Comparison of ENCODE assay signal across 1 cellular context in the genomic region with DNA sequence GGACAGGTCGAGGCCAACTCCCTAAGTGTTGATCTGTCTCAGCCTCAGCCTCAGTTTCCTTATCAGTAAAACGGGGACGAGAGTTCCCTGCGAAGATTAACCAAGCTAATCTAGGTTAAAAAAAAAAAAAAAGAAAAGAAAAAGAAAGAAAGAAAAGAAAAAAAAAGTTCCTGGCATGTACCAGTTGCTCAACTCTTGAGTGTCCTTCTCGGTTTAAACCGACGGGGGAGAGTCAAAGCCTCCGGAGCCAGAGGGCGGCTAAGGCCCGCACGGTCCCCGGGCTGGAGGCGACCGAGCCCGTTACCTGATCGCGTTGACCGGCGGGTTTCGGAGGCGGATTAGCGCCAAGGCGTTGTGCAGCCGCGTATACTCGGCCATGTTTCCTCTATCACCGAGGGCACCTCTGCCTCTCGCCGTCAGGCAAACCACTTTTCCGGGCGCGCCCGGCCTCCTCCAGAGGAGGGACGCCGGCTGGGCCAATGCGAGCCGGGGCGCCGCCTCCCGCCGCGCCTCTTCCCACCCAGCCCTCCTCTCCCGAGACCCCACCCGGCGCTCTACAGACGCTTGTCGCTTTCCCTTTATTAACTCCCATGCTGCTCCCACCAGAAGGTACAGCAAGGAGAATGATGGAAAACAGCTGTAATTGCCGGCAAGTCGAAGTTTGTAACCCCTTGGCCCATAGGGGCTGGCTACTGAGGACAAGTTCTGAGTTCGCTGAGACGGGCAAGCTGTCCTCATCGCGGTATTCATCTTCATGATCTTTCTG.
TF ChIP-seq lines count a peak whose summit lies in the region.

A gene (minus strand): TSS at position 405 of the 766 bp plus-strand sequence. CDS start 27 bp downstream, at position 378.

TF ChIP-seq in K562, 482 proteins besides CTCF, POLR2A, EP300 and RAD21 (continued from another document and continues in another):
- TF ChIP-seq, protein P1, sequence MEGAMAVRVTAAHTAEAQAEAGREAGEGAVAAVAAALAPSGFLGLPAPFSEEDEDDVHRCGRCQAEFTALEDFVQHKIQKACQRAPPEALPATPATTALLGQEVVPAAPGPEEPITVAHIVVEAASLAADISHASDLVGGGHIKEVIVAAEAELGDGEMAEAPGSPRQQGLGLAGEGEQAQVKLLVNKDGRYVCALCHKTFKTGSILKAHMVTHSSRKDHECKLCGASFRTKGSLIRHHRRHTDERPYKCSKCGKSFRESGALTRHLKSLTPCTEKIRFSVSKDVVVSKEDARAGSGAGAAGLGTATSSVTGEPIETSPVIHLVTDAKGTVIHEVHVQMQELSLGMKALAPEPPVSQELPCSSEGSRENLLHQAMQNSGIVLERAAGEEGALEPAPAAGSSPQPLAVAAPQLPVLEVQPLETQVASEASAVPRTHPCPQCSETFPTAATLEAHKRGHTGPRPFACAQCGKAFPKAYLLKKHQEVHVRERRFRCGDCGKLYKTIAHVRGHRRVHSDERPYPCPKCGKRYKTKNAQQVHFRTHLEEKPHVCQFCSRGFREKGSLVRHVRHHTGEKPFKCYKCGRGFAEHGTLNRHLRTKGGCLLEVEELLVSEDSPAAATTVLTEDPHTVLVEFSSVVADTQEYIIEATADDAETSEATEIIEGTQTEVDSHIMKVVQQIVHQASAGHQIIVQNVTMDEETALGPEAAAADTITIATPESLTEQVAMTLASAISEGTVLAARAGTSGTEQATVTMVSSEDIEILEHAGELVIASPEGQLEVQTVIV (CRISPR knock-in tag; IDR thresholded peaks at IDR 0.05; ENCODE audit: borderline replicate concordance), result no peak
- TF ChIP-seq RBBP5 (IDR thresholded peaks at IDR 0.05; ENCODE audit: borderline replicate concordance, insufficient read depth, low read length, poor library complexity, severe bottlenecking) (peak; percentile 71), ZNF3 (CRISPR knock-in tag; IDR thresholded peaks at IDR 0.05) (no peak), HCFC1 (IDR thresholded peaks at IDR 0.05; ENCODE audit: low read depth, low read length) (no peak), ZNF12 (CRISPR knock-in tag; IDR thresholded peaks at IDR 0.05) (no peak), STAT5A (IDR thresholded peaks at IDR 0.05; ENCODE audit: borderline replicate concordance, low read length) (no peak), FOXA1 (IDR thresholded peaks at IDR 0.05; ENCODE audit: borderline replicate concordance) (no peak), ZNF197 (CRISPR knock-in tag; IDR thresholded peaks at IDR 0.05; ENCODE audit: low read depth) (no peak), HDAC1 (IDR thresholded peaks at IDR 0.05) (no peak), POLR2AphosphoS2 (IDR thresholded peaks at IDR 0.05; ENCODE audit: low read length) (no peak), KLF10 (CRISPR knock-in tag; IDR thresholded peaks at IDR 0.05) (no peak), GTF2E2 (tag; IDR thresholded peaks at IDR 0.05) (peak; percentile 76; the same call in 1 of the 2 replicates), CBX8 (IDR thresholded peaks at IDR 0.05; ENCODE audit: borderline replicate concordance, extremely low read depth, low read depth, low read length, poor library complexity, severe bottlenecking) (no peak), ELF2 (CRISPR knock-in tag; IDR thresholded peaks at IDR 0.05) (0 out of 2 replicates have a peak, but pooled peaks have one; percentile 41), RBM34 (IDR thresholded peaks at IDR 0.05; ENCODE audit: borderline replicate concordance, insufficient read depth, low read length) (no peak), BRD9 (IDR thresholded peaks at IDR 0.05; ENCODE audit: low read depth, partially characterized antibody) (peak; percentile 60), ZNF282 (CRISPR knock-in tag; IDR thresholded peaks at IDR 0.05) (no peak), TEAD1 (CRISPR knock-in tag; IDR thresholded peaks at IDR 0.05) (no peak), RUNX1 (IDR thresholded peaks at IDR 0.05; ENCODE audit: low read depth) (no peak), KAT2B (IDR thresholded peaks at IDR 0.05; ENCODE audit: low read depth, low read length) (no peak), EGR1 (conservative IDR thresholded peaks at IDR 0.05) (no peak), YBX1 (IDR thresholded peaks at IDR 0.05) (no peak), ZNF586 (CRISPR knock-in tag; conservative IDR thresholded peaks at IDR 0.05) (no peak), SETDB1 (IDR thresholded peaks at IDR 0.05; ENCODE audit: low read length) (no peak), ZNF644 (tag; IDR thresholded peaks at IDR 0.05; ENCODE audit: low read depth) (no peak), DMBX1 (CRISPR knock-in tag; IDR thresholded peaks at IDR 0.05; ENCODE audit: borderline replicate concordance) (no peak; the same call in 1 of the 2 replicates), FOXJ2 (tag; IDR thresholded peaks at IDR 0.05) (no peak), KLF6 (CRISPR knock-in tag; IDR thresholded peaks at IDR 0.05; ENCODE audit: borderline replicate concordance) (no peak), DNMT1 (IDR thresholded peaks at IDR 0.05) (no peak), NFE2 (IDR thresholded peaks at IDR 0.05; ENCODE audit: low read depth) (no peak), RNF2 (IDR thresholded peaks at IDR 0.05) (no peak), GATAD2A (IDR thresholded peaks at IDR 0.05) (0 out of 2 replicates have a peak, but pooled peaks have one; percentile 43), PTRF (tag; IDR thresholded peaks at IDR 0.05) (no peak)
- TF ChIP-seq, protein P2, sequence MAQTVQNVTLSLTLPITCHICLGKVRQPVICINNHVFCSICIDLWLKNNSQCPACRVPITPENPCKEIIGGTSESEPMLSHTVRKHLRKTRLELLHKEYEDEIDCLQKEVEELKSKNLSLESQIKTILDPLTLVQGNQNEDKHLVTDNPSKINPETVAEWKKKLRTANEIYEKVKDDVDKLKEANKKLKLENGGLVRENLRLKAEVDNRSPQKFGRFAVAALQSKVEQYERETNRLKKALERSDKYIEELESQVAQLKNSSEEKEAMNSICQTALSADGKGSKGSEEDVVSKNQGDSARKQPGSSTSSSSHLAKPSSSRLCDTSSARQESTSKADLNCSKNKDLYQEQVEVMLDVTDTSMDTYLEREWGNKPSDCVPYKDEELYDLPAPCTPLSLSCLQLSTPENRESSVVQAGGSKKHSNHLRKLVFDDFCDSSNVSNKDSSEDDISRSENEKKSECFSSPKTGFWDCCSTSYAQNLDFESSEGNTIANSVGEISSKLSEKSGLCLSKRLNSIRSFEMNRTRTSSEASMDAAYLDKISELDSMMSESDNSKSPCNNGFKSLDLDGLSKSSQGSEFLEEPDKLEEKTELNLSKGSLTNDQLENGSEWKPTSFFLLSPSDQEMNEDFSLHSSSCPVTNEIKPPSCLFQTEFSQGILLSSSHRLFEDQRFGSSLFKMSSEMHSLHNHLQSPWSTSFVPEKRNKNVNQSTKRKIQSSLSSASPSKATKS (CRISPR knock-in tag; IDR thresholded peaks at IDR 0.05), result no peak
- TF ChIP-seq, protein P3, sequence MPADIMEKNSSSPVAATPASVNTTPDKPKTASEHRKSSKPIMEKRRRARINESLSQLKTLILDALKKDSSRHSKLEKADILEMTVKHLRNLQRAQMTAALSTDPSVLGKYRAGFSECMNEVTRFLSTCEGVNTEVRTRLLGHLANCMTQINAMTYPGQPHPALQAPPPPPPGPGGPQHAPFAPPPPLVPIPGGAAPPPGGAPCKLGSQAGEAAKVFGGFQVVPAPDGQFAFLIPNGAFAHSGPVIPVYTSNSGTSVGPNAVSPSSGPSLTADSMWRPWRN (IDR thresholded peaks at IDR 0.05; ENCODE audit: low read depth), result no peak
- TF ChIP-seq, protein P4, sequence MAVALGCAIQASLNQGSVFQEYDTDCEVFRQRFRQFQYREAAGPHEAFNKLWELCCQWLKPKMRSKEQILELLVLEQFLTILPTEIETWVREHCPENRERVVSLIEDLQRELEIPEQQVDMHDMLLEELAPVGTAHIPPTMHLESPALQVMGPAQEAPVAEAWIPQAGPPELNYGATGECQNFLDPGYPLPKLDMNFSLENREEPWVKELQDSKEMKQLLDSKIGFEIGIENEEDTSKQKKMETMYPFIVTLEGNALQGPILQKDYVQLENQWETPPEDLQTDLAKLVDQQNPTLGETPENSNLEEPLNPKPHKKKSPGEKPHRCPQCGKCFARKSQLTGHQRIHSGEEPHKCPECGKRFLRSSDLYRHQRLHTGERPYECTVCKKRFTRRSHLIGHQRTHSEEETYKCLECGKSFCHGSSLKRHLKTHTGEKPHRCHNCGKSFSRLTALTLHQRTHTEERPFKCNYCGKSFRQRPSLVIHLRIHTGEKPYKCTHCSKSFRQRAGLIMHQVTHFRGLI (CRISPR knock-in tag; IDR thresholded peaks at IDR 0.05), result no peak
- TF ChIP-seq, protein P5, sequence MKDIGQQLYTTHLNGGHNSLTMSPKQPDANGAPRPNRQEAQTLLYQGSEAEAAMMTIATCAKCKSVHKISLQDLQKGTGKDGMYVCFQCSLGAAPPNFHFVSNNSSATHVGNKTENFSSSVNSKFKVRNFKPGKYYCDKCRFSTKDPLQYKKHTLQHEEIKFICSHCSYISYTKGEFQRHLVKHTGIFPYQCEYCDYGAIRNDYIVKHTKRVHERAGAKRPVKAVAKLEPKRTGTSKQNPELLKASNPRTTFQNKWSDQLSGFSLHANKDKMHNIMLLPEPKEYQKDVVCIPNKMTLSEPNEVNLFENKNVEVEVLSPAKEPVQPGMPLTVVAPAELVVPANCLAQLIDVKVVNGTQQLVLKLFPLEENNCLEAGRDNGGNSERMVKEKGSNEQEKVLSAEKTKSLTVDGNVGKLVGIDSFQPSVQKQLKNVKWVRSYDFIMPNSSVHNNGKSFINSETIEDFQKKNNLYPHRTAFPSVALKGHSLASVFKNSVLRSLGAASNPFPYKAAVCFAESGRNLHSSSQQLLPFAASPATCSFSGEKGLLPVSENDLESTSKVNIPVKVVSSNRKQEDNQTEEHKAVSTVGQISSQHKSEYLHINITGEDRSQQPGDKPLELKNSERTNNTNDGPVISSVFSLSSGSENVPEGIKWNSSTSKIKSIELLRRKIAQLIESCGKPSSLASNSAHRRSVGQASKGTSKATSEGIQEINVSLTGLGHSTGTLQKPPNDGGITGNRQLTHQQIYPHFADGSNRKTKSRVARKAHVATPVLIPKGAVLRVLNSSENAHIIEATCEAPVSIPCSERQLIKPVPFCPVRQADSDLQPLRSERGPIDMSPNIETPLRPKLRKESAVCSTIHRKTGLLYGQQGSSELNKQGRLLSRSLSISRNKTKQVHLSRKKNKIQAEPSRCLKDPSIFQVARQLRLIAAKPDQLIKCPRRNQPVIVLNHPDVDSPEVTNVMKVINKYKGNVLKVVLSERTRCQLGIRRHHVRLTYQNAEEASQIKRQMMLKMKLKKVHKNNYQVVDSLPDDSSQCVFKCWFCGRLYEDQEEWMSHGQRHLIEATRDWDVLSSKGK (CRISPR knock-in tag; IDR thresholded peaks at IDR 0.05), result no peak
- TF ChIP-seq, protein P6, sequence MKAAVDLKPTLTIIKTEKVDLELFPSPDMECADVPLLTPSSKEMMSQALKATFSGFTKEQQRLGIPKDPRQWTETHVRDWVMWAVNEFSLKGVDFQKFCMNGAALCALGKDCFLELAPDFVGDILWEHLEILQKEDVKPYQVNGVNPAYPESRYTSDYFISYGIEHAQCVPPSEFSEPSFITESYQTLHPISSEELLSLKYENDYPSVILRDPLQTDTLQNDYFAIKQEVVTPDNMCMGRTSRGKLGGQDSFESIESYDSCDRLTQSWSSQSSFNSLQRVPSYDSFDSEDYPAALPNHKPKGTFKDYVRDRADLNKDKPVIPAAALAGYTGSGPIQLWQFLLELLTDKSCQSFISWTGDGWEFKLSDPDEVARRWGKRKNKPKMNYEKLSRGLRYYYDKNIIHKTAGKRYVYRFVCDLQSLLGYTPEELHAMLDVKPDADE (conservative IDR thresholded peaks at IDR 0.05; ENCODE audit: control insufficient read depth, low read depth, low read length), result no peak
- TF ChIP-seq, protein P7, sequence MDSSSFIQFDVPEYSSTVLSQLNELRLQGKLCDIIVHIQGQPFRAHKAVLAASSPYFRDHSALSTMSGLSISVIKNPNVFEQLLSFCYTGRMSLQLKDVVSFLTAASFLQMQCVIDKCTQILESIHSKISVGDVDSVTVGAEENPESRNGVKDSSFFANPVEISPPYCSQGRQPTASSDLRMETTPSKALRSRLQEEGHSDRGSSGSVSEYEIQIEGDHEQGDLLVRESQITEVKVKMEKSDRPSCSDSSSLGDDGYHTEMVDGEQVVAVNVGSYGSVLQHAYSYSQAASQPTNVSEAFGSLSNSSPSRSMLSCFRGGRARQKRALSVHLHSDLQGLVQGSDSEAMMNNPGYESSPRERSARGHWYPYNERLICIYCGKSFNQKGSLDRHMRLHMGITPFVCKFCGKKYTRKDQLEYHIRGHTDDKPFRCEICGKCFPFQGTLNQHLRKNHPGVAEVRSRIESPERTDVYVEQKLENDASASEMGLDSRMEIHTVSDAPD (CRISPR knock-in tag; IDR thresholded peaks at IDR 0.05), result no peak
- TF ChIP-seq, protein P8, sequence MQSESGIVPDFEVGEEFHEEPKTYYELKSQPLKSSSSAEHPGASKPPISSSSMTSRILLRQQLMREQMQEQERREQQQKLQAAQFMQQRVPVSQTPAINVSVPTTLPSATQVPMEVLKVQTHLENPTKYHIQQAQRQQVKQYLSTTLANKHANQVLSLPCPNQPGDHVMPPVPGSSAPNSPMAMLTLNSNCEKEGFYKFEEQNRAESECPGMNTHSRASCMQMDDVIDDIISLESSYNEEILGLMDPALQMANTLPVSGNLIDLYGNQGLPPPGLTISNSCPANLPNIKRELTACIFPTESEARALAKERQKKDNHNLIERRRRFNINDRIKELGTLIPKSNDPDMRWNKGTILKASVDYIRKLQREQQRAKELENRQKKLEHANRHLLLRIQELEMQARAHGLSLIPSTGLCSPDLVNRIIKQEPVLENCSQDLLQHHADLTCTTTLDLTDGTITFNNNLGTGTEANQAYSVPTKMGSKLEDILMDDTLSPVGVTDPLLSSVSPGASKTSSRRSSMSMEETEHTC (IDR thresholded peaks at IDR 0.05), result no peak
- TF ChIP-seq, protein P9, sequence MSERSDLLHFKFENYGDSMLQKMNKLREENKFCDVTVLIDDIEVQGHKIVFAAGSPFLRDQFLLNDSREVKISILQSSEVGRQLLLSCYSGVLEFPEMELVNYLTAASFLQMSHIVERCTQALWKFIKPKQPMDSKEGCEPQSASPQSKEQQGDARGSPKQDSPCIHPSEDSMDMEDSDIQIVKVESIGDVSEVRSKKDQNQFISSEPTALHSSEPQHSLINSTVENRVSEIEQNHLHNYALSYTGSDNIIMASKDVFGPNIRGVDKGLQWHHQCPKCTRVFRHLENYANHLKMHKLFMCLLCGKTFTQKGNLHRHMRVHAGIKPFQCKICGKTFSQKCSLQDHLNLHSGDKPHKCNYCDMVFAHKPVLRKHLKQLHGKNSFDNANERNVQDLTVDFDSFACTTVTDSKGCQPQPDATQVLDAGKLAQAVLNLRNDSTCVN (CRISPR knock-in tag; IDR thresholded peaks at IDR 0.05), result no peak
- TF ChIP-seq, protein P10, sequence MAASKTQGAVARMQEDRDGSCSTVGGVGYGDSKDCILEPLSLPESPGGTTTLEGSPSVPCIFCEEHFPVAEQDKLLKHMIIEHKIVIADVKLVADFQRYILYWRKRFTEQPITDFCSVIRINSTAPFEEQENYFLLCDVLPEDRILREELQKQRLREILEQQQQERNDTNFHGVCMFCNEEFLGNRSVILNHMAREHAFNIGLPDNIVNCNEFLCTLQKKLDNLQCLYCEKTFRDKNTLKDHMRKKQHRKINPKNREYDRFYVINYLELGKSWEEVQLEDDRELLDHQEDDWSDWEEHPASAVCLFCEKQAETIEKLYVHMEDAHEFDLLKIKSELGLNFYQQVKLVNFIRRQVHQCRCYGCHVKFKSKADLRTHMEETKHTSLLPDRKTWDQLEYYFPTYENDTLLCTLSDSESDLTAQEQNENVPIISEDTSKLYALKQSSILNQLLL (CRISPR knock-in tag; IDR thresholded peaks at IDR 0.05; ENCODE audit: borderline replicate concordance), result no peak
